Comparison of ENCODE assay signal across 9 cellular contexts in the genomic region with DNA sequence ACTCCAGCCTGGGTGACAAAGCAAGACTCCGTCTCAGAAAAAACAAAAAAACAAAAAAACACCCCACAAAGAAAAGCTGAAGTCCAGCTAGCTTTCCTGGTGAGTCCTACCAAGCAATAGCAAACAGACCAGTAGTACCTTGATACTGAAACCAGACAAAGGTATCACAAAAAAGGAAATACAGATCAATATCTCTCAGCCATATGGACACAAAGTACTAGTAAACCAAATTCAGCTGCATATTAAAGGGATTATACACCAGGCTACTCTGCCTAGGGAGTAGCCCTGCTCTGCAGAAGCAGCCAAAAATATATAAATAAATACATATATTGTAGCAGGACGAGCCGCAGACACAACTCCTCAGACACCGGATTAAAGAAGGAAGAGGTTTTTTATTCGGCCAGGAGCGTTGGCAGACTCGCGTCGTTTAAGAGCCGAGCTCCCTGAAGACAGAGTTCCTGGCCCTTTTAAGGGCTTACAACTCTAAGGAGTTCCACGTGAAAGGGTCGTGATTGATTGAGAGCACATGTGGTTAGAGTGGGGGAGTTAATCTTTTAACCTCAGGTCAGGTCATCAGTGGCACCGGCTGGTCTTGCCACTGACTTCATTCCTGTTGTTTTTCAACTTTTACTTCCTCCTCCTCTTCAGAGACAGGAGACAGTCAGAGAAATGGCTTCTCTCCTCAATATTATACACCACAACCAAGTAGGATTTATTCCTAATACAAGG. TPM values are rescaled to one million over a fixed set of nuclear protein-coding genes. Genes with fewer than 3 reads are reported as not detected.
DNase-seq lines count a peak whose midpoint lies in the region; ATAC-seq lines count a peak whose summit lies in the region.
"Had no signal": no experiment of that assay in that cellular context is flagged by ENCODE, and none has a peak within 500 bp of the region (broad histone marks: within the 10 kb centered on the region; RNA-seq: fewer than 3 reads in every experiment).

No MANE protein-coding gene starts in this region.

- ATAC-seq in T-cell (replicated peaks in 1 of 4) (no peak), HG03196 (IDR thresholded peaks at IDR 0.05; ENCODE audit: unreplicated experiment) (no peak), HG03469 (IDR thresholded peaks at IDR 0.05; ENCODE audit: unreplicated experiment) (no peak)
- ATAC-seq in stimulated activated memory B cell treated with anti-CD40 and anti-IgM and Interleukin-4, amounts not matched to agents 10 μg/mL and 1 μg/mL and 100 μg/mL, for 72 hours: no peak
- ATAC-seq: Panc1 had no signal

- H3K27ac Mint-ChIP-seq in activated CD4-positive, alpha-beta T cell treated with anti-CD3 and anti-CD28 coated beads, Interleukin-2, amount 10 ng/mL, durations not matched to agents 7 days and 5 days: peak overlapping the region; percentile 71
- no peak overlapping the region for H3K27ac Mint-ChIP-seq in T-cell
- peak overlapping the region; percentile 38 for H3K27ac Mint-ChIP-seq in stimulated activated memory B cell treated with anti-CD40 and anti-IgM and Interleukin-4, amounts not matched to agents 10 μg/mL and 1 μg/mL and 100 μg/mL, for 72 hours

- H3K4me1 Mint-ChIP-seq in activated CD4-positive, alpha-beta T cell treated with anti-CD3 and anti-CD28 coated beads, Interleukin-2, amount 10 ng/mL, durations not matched to agents 7 days and 5 days: peaks cover 12% of the 10 kb centered on the region
- H3K4me1 Mint-ChIP-seq in T-cell: peaks cover 6 to 12% (median 10%) of the 10 kb centered on the region in 3 donors
- peaks cover 19% of the 10 kb centered on the region for H3K4me1 Mint-ChIP-seq in stimulated activated memory B cell treated with anti-CD40 and anti-IgM and Interleukin-4, amounts not matched to agents 10 μg/mL and 1 μg/mL and 100 μg/mL, for 72 hours

- no peak for DNase-seq in activated CD4-positive, alpha-beta T cell treated with anti-CD3 and anti-CD28 coated beads, Interleukin-2, amount 10 ng/mL, durations not matched to agents 7 days and 5 days
- DNase-seq in activated CD4-positive, alpha-beta T cell treated with anti-CD3 and anti-CD28 coated beads for 48 hours: no peak
- no peak for DNase-seq in T-cell
- DNase-seq in iris pigment epithelial cell (ENCODE audit: low read depth): peak; percentile 10
- no peak for DNase-seq in NCI-H345 (lab: John Stamatoyannopoulos, UW)

- no peaks in the 10 kb centered on the region for H3K9me3 Mint-ChIP-seq in activated CD4-positive, alpha-beta T cell treated with anti-CD3 and anti-CD28 coated beads, Interleukin-2, amount 10 ng/mL, durations not matched to agents 7 days and 5 days
- no peaks in the 10 kb centered on the region for H3K9me3 Mint-ChIP-seq in T-cell
- H3K9me3 Mint-ChIP-seq in stimulated activated memory B cell treated with anti-CD40 and anti-IgM and Interleukin-4, amounts not matched to agents 10 μg/mL and 1 μg/mL and 100 μg/mL, for 72 hours: no peaks in the 10 kb centered on the region

- POLR2A ChIA-PET in activated CD4-positive, alpha-beta T cell treated with anti-CD3 and anti-CD28 coated beads, Interleukin-2, amount 10 ng/mL, durations not matched to agents 7 days and 5 days (lab: Charles Lee): no interaction called here
- POLR2A ChIA-PET in T-cell (lab: Charles Lee): no interaction called here

- CTCF ChIA-PET in activated CD4-positive, alpha-beta T cell treated with anti-CD3 and anti-CD28 coated beads, Interleukin-2, amount 10 ng/mL, durations not matched to agents 7 days and 5 days (lab: Charles Lee): interaction anchor here (1.2 to 3.4 kb wide), 2 partner anchors 12 to 22 kb away, joined by 3 to 15 read pairs; no protein-coding TSS in a partner anchor
- CTCF ChIA-PET in T-cell (lab: Charles Lee): interaction anchor here in 1 of 2 donors (0.6 kb wide), 1 partner anchor 436 kb away, joined by 3 read pairs; no protein-coding TSS in a partner anchor

- peaks cover 3% of the 10 kb centered on the region for H3K36me3 Mint-ChIP-seq in activated CD4-positive, alpha-beta T cell treated with anti-CD3 and anti-CD28 coated beads, Interleukin-2, amount 10 ng/mL, durations not matched to agents 7 days and 5 days (ENCODE audit: low read depth)
- H3K36me3 Mint-ChIP-seq in T-cell: no peaks in the 10 kb centered on the region
- no peaks in the 10 kb centered on the region for H3K36me3 Mint-ChIP-seq in stimulated activated memory B cell treated with anti-CD40 and anti-IgM and Interleukin-4, amounts not matched to agents 10 μg/mL and 1 μg/mL and 100 μg/mL, for 72 hours

- H3K4me3 Mint-ChIP-seq in activated CD4-positive, alpha-beta T cell treated with anti-CD3 and anti-CD28 coated beads, Interleukin-2, amount 10 ng/mL, durations not matched to agents 7 days and 5 days: no peak overlapping the region
- H3K4me3 Mint-ChIP-seq in T-cell: peak overlapping the region; percentile 51 to 66 (median 60)
- H3K4me3 Mint-ChIP-seq in stimulated activated memory B cell treated with anti-CD40 and anti-IgM and Interleukin-4, amounts not matched to agents 10 μg/mL and 1 μg/mL and 100 μg/mL, for 72 hours: peak overlapping the region; percentile 56

- peaks cover 13% of the 10 kb centered on the region for H3K27me3 Mint-ChIP-seq in activated CD4-positive, alpha-beta T cell treated with anti-CD3 and anti-CD28 coated beads, Interleukin-2, amount 10 ng/mL, durations not matched to agents 7 days and 5 days
- H3K27me3 Mint-ChIP-seq in T-cell: peaks cover 10 to 26% of the 10 kb centered on the region in 2 donors
- H3K27me3 Mint-ChIP-seq in stimulated activated memory B cell treated with anti-CD40 and anti-IgM and Interleukin-4, amounts not matched to agents 10 μg/mL and 1 μg/mL and 100 μg/mL, for 72 hours: peaks cover 37% of the 10 kb centered on the region

RNA-seq across cellular contexts. Expression of gene DTNB, which starts 38.4 kb away (rescaled TPM):
- total RNA-seq in activated CD4-positive, alpha-beta T cell treated with anti-CD3 and anti-CD28 coated beads, Interleukin-2, amount 10 ng/mL, durations not matched to agents 7 days and 5 days: 10 to 100 TPM; 29.8 to 31.0 TPM
- total RNA-seq in T-cell: 10 to 100 TPM; 33.4 to 45.7 (median 39.6) TPM

Comparison
In these comparisons a context has a peak if more than half of its experiments do, and no peak if none do; other contexts are left out.
1. H3K27ac Mint-ChIP-seq: peak in activated CD4-positive, alpha-beta T cell treated with anti-CD3 and anti-CD28 coated beads, Interleukin-2, amount 10 ng/mL, durations not matched to agents 7 days and 5 days (single experiment) and stimulated activated memory B cell treated with anti-CD40 and anti-IgM and Interleukin-4, amounts not matched to agents 10 μg/mL and 1 μg/mL and 100 μg/mL, for 72 hours (single experiment); none in T-cell (0 of 2).